In genomic region chr19:15108145-15108844, GRCh38 we compare ENCODE assay signal across 9 cellular contexts. TPM values are rescaled to one million over a fixed set of nuclear protein-coding genes. Genes with fewer than 3 reads are reported as not detected.
DNase-seq lines count a peak whose midpoint lies in the region; ATAC-seq, FAIRE-seq and TF ChIP-seq lines count a peak whose summit lies in the region.
"Had no signal": no experiment of that assay in that cellular context is flagged by ENCODE, and none has a peak within 500 bp of the region (broad histone marks: within the 10 kb centered on the region; RNA-seq: fewer than 3 reads in every experiment).

No MANE protein-coding gene starts in this region.

- H3K4me3 Mint-ChIP-seq in brain, result peak overlapping the region; percentile 79 to 85 (median 81)

- ATAC-seq in GM21737 (IDR thresholded peaks at IDR 0.05; ENCODE audit: unreplicated experiment) (no peak), HG03159 (IDR thresholded peaks at IDR 0.05; ENCODE audit: unreplicated experiment) (no peak)

- no peaks in the 10 kb centered on the region for H3K9me3 ChIP-seq in HUES48 (ENCODE audit: control insufficient read depth, insufficient read depth, low read length)
- peaks cover 3% of the 10 kb centered on the region for H3K9me3 ChIP-seq in keratinocyte (ENCODE audit: control insufficient read depth, low read depth, low read length)
- peaks cover 0 to 20% (median 17%) of the 10 kb centered on the region in 8 donors for H3K9me3 ChIP-seq in spleen

- no peak overlapping the region for H2AFZ ChIP-seq in keratinocyte (ENCODE audit: control insufficient read depth, low read length)

- TF ChIP-seq POLR2A in spleen (IDR thresholded peaks at IDR 0.05), result no peak

- peaks cover 25% of the 10 kb centered on the region for H3K36me3 Mint-ChIP-seq in brain

- H3K9ac ChIP-seq in HUES48 (ENCODE audit: low read depth, low read length), result peak overlapping the region; percentile 5; the same call in 1 of the 2 replicates
- H3K9ac ChIP-seq in keratinocyte (ENCODE audit: control insufficient read depth, extremely low read depth, insufficient read depth, low read length), result no peak overlapping the region

- WGBS in spleen, 5 donors, result 32 to 55% (median 41%) methylated on average over 5 to 10 of the region's 10 CpGs

- no peak for DNase-seq in keratinocyte (ENCODE audit: low read depth, low spot score)
- DNase-seq in spleen, result no peak
- DNase-seq in NAMALWA (ENCODE audit: low spot score), result no peak
- DNase-seq in CD1c-positive myeloid dendritic cell (ENCODE audit: extremely low spot score), result no peak

- no peak for FAIRE-seq in keratinocyte (lab: Jason Lieb, UNC)

- H3K27me3 ChIP-seq in HUES48 (ENCODE audit: control insufficient read depth, insufficient read depth, low read length), result no peaks in the 10 kb centered on the region
- H3K27me3 ChIP-seq in keratinocyte (ENCODE audit: control insufficient read depth, extremely low read depth, insufficient read depth, low read length), result no peaks in the 10 kb centered on the region
- H3K27me3 ChIP-seq in spleen (replicated peaks in 1 of 7), result peaks cover 0 to 65% (median 24%) of the 10 kb centered on the region in 7 donors

- H3K27ac ChIP-seq in HUES48 (ENCODE audit: low read depth, low read length) (peak overlapping the region; percentile 88), keratinocyte (ENCODE audit: control insufficient read depth, insufficient read depth, low read length) (no peak overlapping the region), spleen (peak overlapping the region in 7 of 8 donors; percentile 71 to 86 (median 80))

- H3K36me3 ChIP-seq in HUES48 (ENCODE audit: control insufficient read depth, insufficient read depth, low read length), result peaks cover 36% of the 10 kb centered on the region
- peaks cover 4 to 16% of the 10 kb centered on the region in 2 experiments for H3K36me3 ChIP-seq in keratinocyte (ENCODE audit: control insufficient read depth in 2 of 2, extremely low read depth in 1 of 2, insufficient read depth in 2 of 2, low read length in 2 of 2)
- peaks cover 0 to 45% (median 1%) of the 10 kb centered on the region in 6 donors for H3K36me3 ChIP-seq in spleen

- dilution Hi-C loops in keratinocyte (cut with MboI; ENCODE audit: extremely low pct_ligation_motif_present, low sequenced_read_pairs), result no loop called here

- peak overlapping the region; percentile 77 for H3K4me2 ChIP-seq in keratinocyte (ENCODE audit: control insufficient read depth, extremely low read depth, insufficient read depth, low read depth, low read length)

- H3K4me1 ChIP-seq in HUES48 (ENCODE audit: control insufficient read depth, insufficient read depth, low read length), result peaks cover 13% of the 10 kb centered on the region; the same call in 1 of the 2 replicates
- H3K4me1 ChIP-seq in keratinocyte (ENCODE audit: control insufficient read depth, extremely low read depth, insufficient read depth, low read length), result peaks cover 3% of the 10 kb centered on the region
- H3K4me1 ChIP-seq in spleen, result peaks cover 0 to 26% (median 9%) of the 10 kb centered on the region in 6 donors

- H3K79me2 ChIP-seq in keratinocyte (ENCODE audit: control insufficient read depth, insufficient read depth, low read length), result no peaks in the 10 kb centered on the region

- H3K9me3 Mint-ChIP-seq in brain, result peaks cover 10 to 27% (median 14%) of the 10 kb centered on the region in 5 experiments

- H4K20me1 ChIP-seq in keratinocyte (ENCODE audit: control insufficient read depth, extremely low read depth, insufficient read depth, low read length), result no peaks in the 10 kb centered on the region

- H3K4me1 Mint-ChIP-seq in brain, result peaks cover 14% of the 10 kb centered on the region

- H3K27me3 Mint-ChIP-seq in brain, result peaks cover 13% of the 10 kb centered on the region

- no peak for TF ChIP-seq CTCF in brain (conservative IDR thresholded peaks at IDR 0.05)
- TF ChIP-seq CTCF in keratinocyte (optimal IDR thresholded peaks at IDR 0.05 in 1 of 3, IDR thresholded peaks at IDR 0.05 in 1 of 3, conservative IDR thresholded peaks at IDR 0.05 in 1 of 3; ENCODE audit: extremely low read depth in 1 of 3, insufficient read depth in 2 of 3, low read length in 3 of 3), result no peak
- no peak for TF ChIP-seq CTCF in spleen (IDR thresholded peaks at IDR 0.05 in 8 of 11, conservative IDR thresholded peaks at IDR 0.05 in 3 of 11)

- peak overlapping the region; percentile 44 to 90 (median 78) for H3K27ac Mint-ChIP-seq in brain

- H3K4me3 ChIP-seq in HUES48 (ENCODE audit: low read depth, low read length) (peak overlapping the region; percentile 81), keratinocyte (ENCODE audit: control insufficient read depth in 2 of 3, extremely low read depth in 1 of 3, insufficient read depth in 2 of 3, low read depth in 1 of 3, low read length in 3 of 3) (peak overlapping the region; percentile 50 to 76 (median 72)), spleen (peak overlapping the region; percentile 25 to 70 (median 42))

- intact Hi-C loops in spleen (cut with DNase I; ENCODE audit: low total_unique reads), result no loop called here

- no peaks in the 10 kb centered on the region for H3K9me1 ChIP-seq in keratinocyte (ENCODE audit: control insufficient read depth, extremely low read depth, insufficient read depth, low read length)

RNA-seq across cellular contexts. Expression of gene SYDE1, which starts 1.1 kb away (rescaled TPM):
- polyA plus RNA-seq in brain (ENCODE audit: insufficient read depth, low read depth, low replicate concordance) (3.9 TPM), keratinocyte (5.8 to 8.8 TPM (median 6.4 TPM) in 3 replicates), spleen (1 to 10 TPM; 2.0 to 5.2 (median 2.9) TPM)
- polyA plus RNA-seq in keratinocyte (2011; ENCODE audit: low read depth), result 0.34 TPM
- polyA plus RNA-seq in keratinocyte (2011; cell fraction: cytosol; rRNA removed), result 3.5 and 9.1 TPM in 2 replicates
- polyA plus RNA-seq in keratinocyte (2011; cell fraction: nucleus; rRNA removed), result 12.5 and 17.8 TPM in 2 replicates
- 0.87 and 10.6 TPM in 2 replicates for polyA plus RNA-seq in keratinocyte (2012; ENCODE audit: low replicate concordance)
- polyA minus RNA-seq in keratinocyte, result 4.9 to 11.6 TPM (median 5.7 TPM) in 3 replicates
- 21.3 TPM for polyA minus RNA-seq in keratinocyte (2011; cell fraction: cytosol; rRNA and poly(A)+ RNA removed)
- 7.0 and 7.4 TPM in 2 replicates for polyA minus RNA-seq in keratinocyte (2011; cell fraction: nucleus; rRNA and poly(A)+ RNA removed)
- total RNA-seq in spleen, result 10 to 100 TPM in 6 of 7 donors, 1 to 10 TPM in 1; 8.3 to 27.6 (median 17.0) TPM

RNA-seq across cellular contexts. Expression of gene OR1I1, which starts 26.3 kb away (rescaled TPM):
- polyA plus RNA-seq in brain (ENCODE audit: insufficient read depth, low read depth, low replicate concordance) (not detected), keratinocyte (not detected in 3 replicates), spleen (under 1 TPM in 1 of 3 donors, not detected in 2; 0.06 TPM)
- polyA plus RNA-seq in keratinocyte (2011; ENCODE audit: low read depth), result not detected
- polyA plus RNA-seq in keratinocyte (2011; cell fraction: cytosol; rRNA removed), result not detected in 2 replicates
- not detected in 2 replicates for polyA plus RNA-seq in keratinocyte (2011; cell fraction: nucleus; rRNA removed)
- not detected in 2 replicates for polyA plus RNA-seq in keratinocyte (2012; ENCODE audit: low replicate concordance)
- polyA minus RNA-seq in keratinocyte, result not detected in 3 replicates
- not detected for polyA minus RNA-seq in keratinocyte (2011; cell fraction: cytosol; rRNA and poly(A)+ RNA removed)
- not detected in 2 replicates for polyA minus RNA-seq in keratinocyte (2011; cell fraction: nucleus; rRNA and poly(A)+ RNA removed)
- not detected for total RNA-seq in spleen
- total RNA-seq: T-helper 2 cell treated with Interferon-gamma antibody and Interleukin-4, amounts not matched to agents 100 ng/mL and 5 ng/mL, for 36 hours had no signal

RNA-seq across cellular contexts. Expression of gene CASP14, which starts 59.0 kb away (rescaled TPM):
- polyA plus RNA-seq in brain (ENCODE audit: insufficient read depth, low read depth, low replicate concordance) (not detected), keratinocyte (52.7 to 243 TPM (median 122 TPM) in 3 replicates), spleen (not detected)
- polyA plus RNA-seq in keratinocyte (2011; ENCODE audit: low read depth), result 300 TPM
- 57.8 and 90.0 TPM in 2 replicates for polyA plus RNA-seq in keratinocyte (2011; cell fraction: cytosol; rRNA removed)
- polyA plus RNA-seq in keratinocyte (2011; cell fraction: nucleus; rRNA removed), result 61.7 and 64.0 TPM in 2 replicates
- polyA plus RNA-seq in keratinocyte (2012; ENCODE audit: low replicate concordance), result 29.3 and 300 TPM in 2 replicates
- 17.3 to 132 TPM (median 64.7 TPM) in 3 replicates for polyA minus RNA-seq in keratinocyte
- polyA minus RNA-seq in keratinocyte (2011; cell fraction: cytosol; rRNA and poly(A)+ RNA removed), result 24.7 TPM
- polyA minus RNA-seq in keratinocyte (2011; cell fraction: nucleus; rRNA and poly(A)+ RNA removed), result 16.0 and 30.6 TPM in 2 replicates
- total RNA-seq in spleen, result not detected
- total RNA-seq: T-helper 2 cell treated with Interferon-gamma antibody and Interleukin-4, amounts not matched to agents 100 ng/mL and 5 ng/mL, for 36 hours had no signal

Comparison
In these comparisons a context has a peak if more than half of its experiments do, and no peak if none do; other contexts are left out.
1. RNA of gene CASP14, which starts 59.0 kb away (polyA plus RNA-seq): 29.3 to 300 TPM in keratinocyte; not detected in brain (single experiment) and not detected in spleen; every median in the first group is over 10 times any median in the second.
2. Peak in every context shown above with its lines, with median percentiles within 50 percentile points of each other: H3K4me3 ChIP-seq.